ENCODE assay signal across 8 cellular contexts in the genomic region with DNA sequence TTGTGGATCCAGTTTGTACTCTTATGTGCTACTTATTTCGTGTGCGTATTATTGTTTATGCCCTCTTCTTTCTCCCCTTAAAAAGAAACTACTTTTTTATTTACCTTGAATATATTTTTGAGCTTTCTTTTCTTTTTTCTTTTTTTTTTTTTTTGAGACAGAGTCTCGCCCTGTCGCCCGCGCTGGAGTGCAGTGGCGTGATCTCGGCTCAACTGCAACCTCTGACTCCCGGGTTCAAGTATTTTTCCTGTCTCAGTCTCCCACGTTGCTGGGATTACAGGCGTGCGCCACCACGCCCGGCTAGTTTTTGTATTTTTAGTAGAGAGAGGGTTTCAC. TPM values are rescaled to one million over a fixed set of nuclear protein-coding genes. Genes with fewer than 3 reads are reported as not detected.
DNase-seq lines count a peak whose midpoint lies in the region; TF ChIP-seq lines count a peak whose summit lies in the region.

No MANE protein-coding gene starts in this region.

- no peaks in the 10 kb centered on the region for H3K27me3 Mint-ChIP-seq in T-helper 2 cell treated with Interferon-gamma antibody and Interleukin-4, amounts not matched to agents 5 μg/mL and 100 μg/mL, for 36 hours (ENCODE audit: low read depth)
- no peaks in the 10 kb centered on the region for H3K27me3 Mint-ChIP-seq in activated naive CD8-positive, alpha-beta T cell

- peak overlapping the region; percentile 98 for H3K4me3 Mint-ChIP-seq in T-helper 2 cell treated with Interferon-gamma antibody and Interleukin-4, amounts not matched to agents 5 μg/mL and 100 μg/mL, for 36 hours
- peak overlapping the region; percentile 97 for H3K4me3 Mint-ChIP-seq in activated naive CD8-positive, alpha-beta T cell

- H3K27me3 ChIP-seq in kidney epithelial cell (ENCODE audit: control insufficient read depth, insufficient read depth, low read length) = no peaks in the 10 kb centered on the region
- H3K27me3 ChIP-seq in stomach smooth muscle (ENCODE audit: control insufficient read depth in 1 of 2, insufficient read depth in 2 of 2, low read length in 2 of 2) = no peaks in the 10 kb centered on the region

- no peaks in the 10 kb centered on the region for H3K9me3 ChIP-seq in stomach smooth muscle (ENCODE audit: control insufficient read depth in 2 of 2, low read length in 2 of 2)

- H3K36me3 Mint-ChIP-seq in T-helper 2 cell treated with Interferon-gamma antibody and Interleukin-4, amounts not matched to agents 5 μg/mL and 100 μg/mL, for 36 hours (ENCODE audit: low read depth) = peaks cover 23% of the 10 kb centered on the region
- no peaks in the 10 kb centered on the region for H3K36me3 Mint-ChIP-seq in activated naive CD8-positive, alpha-beta T cell

- H3K4me3 ChIP-seq in kidney epithelial cell (ENCODE audit: low read depth, low read length) (peak overlapping the region; percentile 86), stomach smooth muscle (ENCODE audit: low read length in 2 of 2) (peak overlapping the region; percentile 54 to 92)

- DNase-seq in T-helper 2 cell treated with Interferon-gamma antibody and Interleukin-4, amounts not matched to agents 5 μg/mL and 100 μg/mL, for 36 hours (ENCODE audit: low spot score) = no peak
- DNase-seq in T-helper 2 cell (no peak), kidney epithelial cell (ENCODE audit: low read depth) (no peak), NCI-H1105 (lab: John Stamatoyannopoulos, UW) (no peak), OCI-M2 (lab: John Stamatoyannopoulos, UW; ENCODE audit: unreplicated experiment) (no peak)
- DNase-seq in activated CD4-positive, CD25-positive, alpha-beta regulatory T cell (lab: John Stamatoyannopoulos, UW) = no peak

- H3K4me1 Mint-ChIP-seq in T-helper 2 cell treated with Interferon-gamma antibody and Interleukin-4, amounts not matched to agents 5 μg/mL and 100 μg/mL, for 36 hours (ENCODE audit: low read depth) = peaks cover 47% of the 10 kb centered on the region
- peaks cover 61% of the 10 kb centered on the region for H3K4me1 Mint-ChIP-seq in activated naive CD8-positive, alpha-beta T cell (ENCODE audit: low read depth)

- H3K36me3 ChIP-seq in kidney epithelial cell (ENCODE audit: control insufficient read depth, insufficient read depth, low read length) (no peaks in the 10 kb centered on the region), stomach smooth muscle (ENCODE audit: control insufficient read depth in 2 of 2, insufficient read depth in 2 of 2, low read length in 2 of 2) (peaks cover 3 to 5% of the 10 kb centered on the region in 2 donors)

- peak overlapping the region; percentile 51 to 78 for H3K9ac ChIP-seq in stomach smooth muscle (ENCODE audit: low read length in 2 of 2)

- peak overlapping the region; percentile 98 for H3K27ac Mint-ChIP-seq in T-helper 2 cell treated with Interferon-gamma antibody and Interleukin-4, amounts not matched to agents 5 μg/mL and 100 μg/mL, for 36 hours
- peak overlapping the region; percentile 98 for H3K27ac Mint-ChIP-seq in activated naive CD8-positive, alpha-beta T cell

- peak overlapping the region; percentile 96 for H3K27ac ChIP-seq in stomach smooth muscle (ENCODE audit: low read length)

- H3K9me3 Mint-ChIP-seq in T-helper 2 cell treated with Interferon-gamma antibody and Interleukin-4, amounts not matched to agents 5 μg/mL and 100 μg/mL, for 36 hours = no peaks in the 10 kb centered on the region
- no peaks in the 10 kb centered on the region for H3K9me3 Mint-ChIP-seq in activated naive CD8-positive, alpha-beta T cell (ENCODE audit: low read depth)

- no peak for TF ChIP-seq CTCF in kidney epithelial cell (IDR thresholded peaks at IDR 0.05; ENCODE audit: insufficient read depth, low read length, poor library complexity, severe bottlenecking)

- H3K4me1 ChIP-seq in stomach smooth muscle (ENCODE audit: control insufficient read depth, insufficient read depth, low read length) = peaks cover 16% of the 10 kb centered on the region

RNA-seq across cellular contexts. Expression of a gene that starts 1.5 kb away (rescaled TPM):
- total RNA-seq in kidney epithelial cell = 30.8 and 50.2 TPM in 2 replicates

RNA-seq across cellular contexts. Expression of a gene that starts 21.9 kb away (rescaled TPM):
- total RNA-seq in kidney epithelial cell = 2,479 and 2,486 TPM in 2 replicates

RNA-seq across cellular contexts. Expression of a gene that starts 55.1 kb away (rescaled TPM):
- total RNA-seq in kidney epithelial cell = not detected in 2 replicates
